ENCODE assay signal across 2 cellular contexts in genomic region chr7:87046456-87046855, GRCh38.
A peak's percentile ranks its signal among the peaks of the same experiment; 100 is the strongest.
TF ChIP-seq lines count a peak whose summit lies in the region.

No MANE protein-coding gene starts in this region.

TF ChIP-seq in K562, 482 proteins besides CTCF, POLR2A, EP300 and RAD21 (continued from another document):
- TF ChIP-seq, protein P1, sequence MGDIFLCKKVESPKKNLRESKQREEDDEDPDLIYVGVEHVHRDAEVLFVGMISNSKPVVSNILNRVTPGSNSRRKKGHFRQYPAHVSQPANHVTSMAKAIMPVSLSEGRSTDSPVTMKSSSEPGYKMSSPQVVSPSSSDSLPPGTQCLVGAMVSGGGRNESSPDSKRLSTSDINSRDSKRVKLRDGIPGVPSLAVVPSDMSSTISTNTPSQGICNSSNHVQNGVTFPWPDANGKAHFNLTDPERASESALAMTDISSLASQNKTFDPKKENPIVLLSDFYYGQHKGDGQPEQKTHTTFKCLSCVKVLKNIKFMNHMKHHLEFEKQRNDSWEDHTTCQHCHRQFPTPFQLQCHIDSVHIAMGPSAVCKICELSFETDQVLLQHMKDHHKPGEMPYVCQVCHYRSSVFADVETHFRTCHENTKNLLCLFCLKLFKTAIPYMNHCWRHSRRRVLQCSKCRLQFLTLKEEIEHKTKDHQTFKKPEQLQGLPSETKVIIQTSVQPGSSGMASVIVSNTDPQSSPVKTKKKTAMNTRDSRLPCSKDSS (IDR thresholded peaks at IDR 0.05; ENCODE audit: low read depth, partially characterized antibody) = no peak
- TF ChIP-seq, protein P2, sequence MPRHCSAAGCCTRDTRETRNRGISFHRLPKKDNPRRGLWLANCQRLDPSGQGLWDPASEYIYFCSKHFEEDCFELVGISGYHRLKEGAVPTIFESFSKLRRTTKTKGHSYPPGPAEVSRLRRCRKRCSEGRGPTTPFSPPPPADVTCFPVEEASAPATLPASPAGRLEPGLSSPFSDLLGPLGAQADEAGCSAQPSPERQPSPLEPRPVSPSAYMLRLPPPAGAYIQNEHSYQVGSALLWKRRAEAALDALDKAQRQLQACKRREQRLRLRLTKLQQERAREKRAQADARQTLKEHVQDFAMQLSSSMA (CRISPR knock-in tag; IDR thresholded peaks at IDR 0.05) = no peak
- TF ChIP-seq RAD51 (IDR thresholded peaks at IDR 0.05; ENCODE audit: borderline replicate concordance, low read depth) (no peak), ILF3 (IDR thresholded peaks at IDR 0.05; ENCODE audit: borderline replicate concordance) (no peak), WHSC1 (IDR thresholded peaks at IDR 0.05; ENCODE audit: low read length) (no peak), CHD2 (IDR thresholded peaks at IDR 0.05; ENCODE audit: low read depth, low read length) (peak; percentile 82), ATF3 (IDR thresholded peaks at IDR 0.05) (peak; percentile 74; the same call in 1 of the 2 replicates), ATF3 (CRISPR knock-in tag; conservative IDR thresholded peaks at IDR 0.05) (no peak), CC2D1A (IDR thresholded peaks at IDR 0.05) (peak; percentile 45; the same call in 1 of the 2 replicates), CHAMP1 (IDR thresholded peaks at IDR 0.05) (0 out of 2 replicates have a peak, but pooled peaks have one; percentile 16)

TF ChIP-seq in GM23338, 12 proteins besides CTCF, POLR2A, EP300 and RAD21 (continued from another document):
- TF ChIP-seq ZNF462 (CRISPR knock-in tag; IDR thresholded peaks at IDR 0.05) = no peak
- TF ChIP-seq POLR2AphosphoS5 (IDR thresholded peaks at IDR 0.05; ENCODE audit: low read depth) = no peak
- TF ChIP-seq NANOG (IDR thresholded peaks at IDR 0.05; ENCODE audit: borderline replicate concordance) = no peak
- TF ChIP-seq EZH2 (IDR thresholded peaks at IDR 0.05; ENCODE audit: low read depth, unreplicated experiment) = no peak
- TF ChIP-seq ZNF114 (CRISPR knock-in tag; IDR thresholded peaks at IDR 0.05) = no peak
- TF ChIP-seq, protein P3, sequence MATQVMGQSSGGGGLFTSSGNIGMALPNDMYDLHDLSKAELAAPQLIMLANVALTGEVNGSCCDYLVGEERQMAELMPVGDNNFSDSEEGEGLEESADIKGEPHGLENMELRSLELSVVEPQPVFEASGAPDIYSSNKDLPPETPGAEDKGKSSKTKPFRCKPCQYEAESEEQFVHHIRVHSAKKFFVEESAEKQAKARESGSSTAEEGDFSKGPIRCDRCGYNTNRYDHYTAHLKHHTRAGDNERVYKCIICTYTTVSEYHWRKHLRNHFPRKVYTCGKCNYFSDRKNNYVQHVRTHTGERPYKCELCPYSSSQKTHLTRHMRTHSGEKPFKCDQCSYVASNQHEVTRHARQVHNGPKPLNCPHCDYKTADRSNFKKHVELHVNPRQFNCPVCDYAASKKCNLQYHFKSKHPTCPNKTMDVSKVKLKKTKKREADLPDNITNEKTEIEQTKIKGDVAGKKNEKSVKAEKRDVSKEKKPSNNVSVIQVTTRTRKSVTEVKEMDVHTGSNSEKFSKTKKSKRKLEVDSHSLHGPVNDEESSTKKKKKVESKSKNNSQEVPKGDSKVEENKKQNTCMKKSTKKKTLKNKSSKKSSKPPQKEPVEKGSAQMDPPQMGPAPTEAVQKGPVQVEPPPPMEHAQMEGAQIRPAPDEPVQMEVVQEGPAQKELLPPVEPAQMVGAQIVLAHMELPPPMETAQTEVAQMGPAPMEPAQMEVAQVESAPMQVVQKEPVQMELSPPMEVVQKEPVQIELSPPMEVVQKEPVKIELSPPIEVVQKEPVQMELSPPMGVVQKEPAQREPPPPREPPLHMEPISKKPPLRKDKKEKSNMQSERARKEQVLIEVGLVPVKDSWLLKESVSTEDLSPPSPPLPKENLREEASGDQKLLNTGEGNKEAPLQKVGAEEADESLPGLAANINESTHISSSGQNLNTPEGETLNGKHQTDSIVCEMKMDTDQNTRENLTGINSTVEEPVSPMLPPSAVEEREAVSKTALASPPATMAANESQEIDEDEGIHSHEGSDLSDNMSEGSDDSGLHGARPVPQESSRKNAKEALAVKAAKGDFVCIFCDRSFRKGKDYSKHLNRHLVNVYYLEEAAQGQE (IDR thresholded peaks at IDR 0.05; ENCODE audit: unreplicated experiment) = no peak
- no peak for TF ChIP-seq ETS1 (IDR thresholded peaks at IDR 0.05)
- TF ChIP-seq EZH2phosphoT487 (IDR thresholded peaks at IDR 0.05; ENCODE audit: unreplicated experiment) = no peak
- TF ChIP-seq JUNB (IDR thresholded peaks at IDR 0.05; ENCODE audit: unreplicated experiment) = no peak
- no peak for TF ChIP-seq STAT1 (IDR thresholded peaks at IDR 0.05; ENCODE audit: unreplicated experiment)
- TF ChIP-seq ZNF331 (CRISPR knock-in tag; IDR thresholded peaks at IDR 0.05; ENCODE audit: low read depth) = no peak
